In genomic region chr17:75240394-75241142, GRCh38 we compare ENCODE assay signal across 1 cellular context.
TF ChIP-seq lines count a peak whose summit lies in the region.

No MANE protein-coding gene starts in this region.

TF ChIP-seq in GM23338, 12 proteins besides CTCF, POLR2A, EP300 and RAD21 (continued from another document):
- no peak for TF ChIP-seq ZNF462 (CRISPR knock-in tag; IDR thresholded peaks at IDR 0.05)
